Comparison of ENCODE assay signal across 8 cellular contexts in the genomic region with DNA sequence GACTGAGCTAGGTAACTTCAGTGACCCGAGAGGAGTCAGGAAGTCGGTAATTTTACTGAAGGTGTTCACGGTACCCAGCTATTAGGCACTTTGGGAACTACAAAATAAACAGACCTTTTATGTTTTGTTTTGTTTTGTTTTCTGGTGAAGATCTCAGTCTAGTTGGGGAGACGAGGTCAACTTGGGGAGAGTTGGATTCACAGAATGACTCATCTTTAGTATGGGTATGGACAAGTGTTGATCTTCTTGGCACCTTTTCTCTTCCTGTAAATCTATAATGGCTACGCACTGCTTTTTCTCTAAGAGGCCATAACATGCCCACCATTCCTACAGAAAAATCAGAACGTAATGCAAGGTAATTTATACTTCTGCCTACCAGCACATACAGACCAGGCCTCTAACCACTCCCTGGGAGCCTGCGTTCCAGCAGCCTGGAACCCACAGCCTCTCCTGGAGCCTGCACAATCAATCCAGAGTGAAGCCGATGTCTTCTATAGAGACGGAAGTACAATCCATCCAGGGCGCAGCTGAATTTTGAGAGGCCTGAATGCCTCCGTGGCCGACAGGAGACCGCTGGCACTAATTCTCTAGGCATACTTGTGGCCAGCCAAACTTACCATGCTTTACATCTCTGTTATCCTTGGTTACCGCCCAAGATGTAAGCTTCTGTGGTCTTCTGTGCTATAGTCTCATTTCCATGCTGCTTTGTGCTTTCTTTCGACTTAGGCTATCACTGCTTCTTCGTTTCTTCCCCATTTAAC. TPM values are rescaled to one million over a fixed set of nuclear protein-coding genes. Genes with fewer than 3 reads are reported as not detected.
DNase-seq lines count a peak whose midpoint lies in the region; ATAC-seq and TF ChIP-seq lines count a peak whose summit lies in the region.

No MANE protein-coding gene starts in this region.

- H3K4me3 Mint-ChIP-seq in type B pancreatic cell: peak overlapping the region; percentile 96

- peaks cover 2% of the 10 kb centered on the region for H3K36me3 Mint-ChIP-seq in type B pancreatic cell

- peaks cover 31% of the 10 kb centered on the region for H3K4me1 Mint-ChIP-seq in type B pancreatic cell (ENCODE audit: unreplicated experiment)

- H3K27me3 ChIP-seq in GM06990 (replicated peaks; ENCODE audit: control insufficient read depth, insufficient read depth, low read length): no peaks in the 10 kb centered on the region
- H3K27me3 ChIP-seq in dorsolateral prefrontal cortex: no peaks in the 10 kb centered on the region

- intact Hi-C loops in dorsolateral prefrontal cortex (cut with DNase I): loop anchor here (5.0 kb wide), 2 partner anchors 89 to 184 kb away; partner anchors contain the start of genes GXYLT1 (in 2 of the 2) and YAF2 (in 1 of the 2)

- no peaks in the 10 kb centered on the region for H3K27me3 Mint-ChIP-seq in type B pancreatic cell

- H3K4me3 ChIP-seq in GM06990 (replicated peaks; ENCODE audit: low read depth, low read length) (peak overlapping the region; percentile 99), dorsolateral prefrontal cortex (peak overlapping the region; percentile 65 to 97 (median 84))

- TF ChIP-seq CTCF in GM06990 (IDR thresholded peaks at IDR 0.05; ENCODE audit: insufficient read depth, low read length, poor library complexity, severe bottlenecking) (no peak), dorsolateral prefrontal cortex (IDR thresholded peaks at IDR 0.05 in 54 of 56, conservative IDR thresholded peaks at IDR 0.05 in 2 of 56; ENCODE audit: low read depth in 1 of 56, partially characterized antibody in 56 of 56) (no peak), type B pancreatic cell (conservative IDR thresholded peaks at IDR 0.05) (no peak)

- peak; percentile 11 for DNase-seq in A172 (ENCODE audit: low spot score)
- DNase-seq in GM06990 (ENCODE audit: extremely low read depth, insufficient read length): peak; percentile 24
- peak; percentile 8 for DNase-seq in SK-N-DZ (ENCODE audit: low spot score)
- peak in 3 of 10 donors; percentile 16 to 29 (median 17) for DNase-seq in dorsolateral prefrontal cortex
- peak; percentile 25 to 30 for DNase-seq in lung microvascular endothelial cell (ENCODE audit: low read depth in 2 of 2)
- no peak for DNase-seq in type B pancreatic cell (ENCODE audit: extremely low spot score, unreplicated experiment)
- no peak for DNase-seq in NCI-H446 treated with DMSO at 0.1 percent for 48 hours (lab: John Stamatoyannopoulos, UW)

- no peaks in the 10 kb centered on the region for H3K36me3 ChIP-seq in GM06990 (ENCODE audit: control insufficient read depth, insufficient read depth, low read length)

- ATAC-seq in HG03135 (IDR thresholded peaks at IDR 0.05; ENCODE audit: unreplicated experiment): peak; percentile 23

- H3K27ac ChIP-seq in dorsolateral prefrontal cortex: peak overlapping the region in 52 of 59 donors; percentile 10 to 96 (median 84)

- peak overlapping the region; percentile 95 for H3K27ac Mint-ChIP-seq in type B pancreatic cell

- H3K9me3 Mint-ChIP-seq in type B pancreatic cell: no peaks in the 10 kb centered on the region

RNA-seq across cellular contexts. Expression of gene PPHLN1, which starts 0.7 kb away (rescaled TPM):
- 78.7 and 94.4 TPM in 2 replicates for total RNA-seq in A172 (2014; rRNA removed; shearing (Covaris generic))
- 103 and 113 TPM in 2 replicates for polyA plus RNA-seq in SK-N-DZ (2014; cell fraction: cytosol; rRNA removed)
- 106 and 134 TPM in 2 replicates for polyA plus RNA-seq in SK-N-DZ (2014; cell fraction: nucleus; rRNA removed)
- 10 to 100 TPM; 45.3 to 89.6 (median 68.0) TPM for total RNA-seq in dorsolateral prefrontal cortex
- total RNA-seq in lung microvascular endothelial cell: 48.4 and 49.2 TPM in 2 replicates
- total RNA-seq in type B pancreatic cell (ENCODE audit: low replicate concordance): 36.6 and 59.7 TPM in 2 replicates

RNA-seq across cellular contexts. Expression of gene ZCRB1, which starts 0.8 kb away (rescaled TPM):
- 47.9 and 90.2 TPM in 2 replicates for total RNA-seq in A172 (2014; rRNA removed; shearing (Covaris generic))
- polyA plus RNA-seq in SK-N-DZ (2014; cell fraction: cytosol; rRNA removed): 53.5 and 60.0 TPM in 2 replicates
- polyA plus RNA-seq in SK-N-DZ (2014; cell fraction: nucleus; rRNA removed): 34.4 and 38.8 TPM in 2 replicates
- 10 to 100 TPM; 36.1 to 82.9 (median 59.0) TPM for total RNA-seq in dorsolateral prefrontal cortex
- 22.4 and 31.9 TPM in 2 replicates for total RNA-seq in lung microvascular endothelial cell
- 42.4 and 45.1 TPM in 2 replicates for total RNA-seq in type B pancreatic cell (ENCODE audit: low replicate concordance)

Comparison
In these comparisons a context has a peak if more than half of its experiments do, and no peak if none do; other contexts are left out.
1. DNase-seq: peak in A172 (single experiment), GM06990 (single experiment), SK-N-DZ (single experiment) and lung microvascular endothelial cell (2 of 2); none in type B pancreatic cell (single experiment) and NCI-H446 treated with DMSO at 0.1 percent for 48 hours (single experiment).